Comparison of ENCODE assay signal across 9 cellular contexts in the genomic region with DNA sequence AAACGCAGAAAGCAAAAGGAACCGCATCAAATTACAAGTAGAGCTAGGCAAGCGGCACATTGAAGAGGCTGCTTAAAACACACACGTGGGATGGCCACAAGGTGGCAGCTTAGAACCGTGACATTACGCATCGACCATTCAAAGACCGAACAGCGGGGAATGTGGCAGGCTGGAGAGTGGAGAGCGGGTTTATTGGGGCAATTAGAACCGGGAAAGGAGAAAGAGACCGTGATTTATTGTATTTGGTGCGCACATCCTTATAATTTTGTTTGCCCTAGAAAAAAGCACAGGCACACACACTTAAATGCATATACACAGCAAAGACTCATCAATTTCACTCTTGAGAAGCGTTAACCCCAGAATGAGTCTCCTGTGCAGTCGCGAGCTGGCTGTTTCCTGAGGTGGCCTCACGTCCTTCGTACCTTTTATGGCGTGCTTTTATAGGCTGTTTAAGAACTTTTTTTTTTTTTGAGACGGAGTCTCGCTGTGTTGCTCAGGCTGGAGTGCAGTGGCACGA. TPM values are rescaled to one million over a fixed set of nuclear protein-coding genes. Genes with fewer than 3 reads are reported as not detected.
DNase-seq lines count a peak whose midpoint lies in the region; ATAC-seq and TF ChIP-seq lines count a peak whose summit lies in the region.
"Had no signal": no experiment of that assay in that cellular context is flagged by ENCODE, and none has a peak within 500 bp of the region (broad histone marks: within the 10 kb centered on the region; RNA-seq: fewer than 3 reads in every experiment).

No MANE protein-coding gene starts in this region.

- peaks cover 7% of the 10 kb centered on the region for H3K27me3 ChIP-seq in CD4-positive, CD25-positive, alpha-beta regulatory T cell (ENCODE audit: control insufficient read depth, insufficient read depth, low read length)
- H3K27me3 ChIP-seq in right lobe of liver: no peaks in the 10 kb centered on the region

- TF ChIP-seq POLR2A in right lobe of liver (IDR thresholded peaks at IDR 0.05): no peak

- peak overlapping the region in 1 of 3 donors; percentile 18 for H3K27ac Mint-ChIP-seq in CD4-positive, CD25-positive, alpha-beta regulatory T cell
- H3K27ac Mint-ChIP-seq in activated CD4-positive, alpha-beta T cell treated with anti-CD3 and anti-CD28 coated beads, Interleukin-2, amount 10 ng/mL, durations not matched to agents 24 days and 14 days: no peak overlapping the region

- peak overlapping the region; percentile 2 to 87 (median 36) for H3K4me3 Mint-ChIP-seq in CD4-positive, CD25-positive, alpha-beta regulatory T cell
- H3K4me3 Mint-ChIP-seq in activated CD4-positive, alpha-beta T cell treated with anti-CD3 and anti-CD28 coated beads, Interleukin-2, amount 10 ng/mL, durations not matched to agents 24 days and 14 days: peak overlapping the region; percentile 75

- 5% methylated on average over 21 of the region's 22 CpGs for WGBS in right lobe of liver (ENCODE audit: insufficient coverage, low coverage, low lambda C conversion rate, missing lambda C conversion rate)

- peak; percentile 78 to 87 for ATAC-seq in CD4-positive, CD25-positive, alpha-beta regulatory T cell (ENCODE audit: low read depth in 2 of 2)
- ATAC-seq in GM19395 (IDR thresholded peaks at IDR 0.05; ENCODE audit: unreplicated experiment) (peak; percentile 91), HG03520 (IDR thresholded peaks at IDR 0.05; ENCODE audit: unreplicated experiment) (peak; percentile 90), right lobe of liver (peak; percentile 99 to 100 (median 100))

- peak; percentile 75 to 88 (median 84) for TF ChIP-seq CTCF in right lobe of liver (IDR thresholded peaks at IDR 0.05)

- H3K9me3 Mint-ChIP-seq in CD4-positive, CD25-positive, alpha-beta regulatory T cell: peaks cover 0 to 2% (median 0%) of the 10 kb centered on the region in 7 donors
- H3K9me3 Mint-ChIP-seq in activated CD4-positive, alpha-beta T cell treated with anti-CD3 and anti-CD28 coated beads, Interleukin-2, amount 10 ng/mL, durations not matched to agents 24 days and 14 days: no peaks in the 10 kb centered on the region

- peak; percentile 48 to 84 (median 71) for DNase-seq in CD4-positive, CD25-positive, alpha-beta regulatory T cell
- peak; percentile 66 to 91 for DNase-seq in NCI-H524 (lab: John Stamatoyannopoulos, UW)
- peak; percentile 90 for DNase-seq in activated CD4-positive, alpha-beta T cell treated with anti-CD3 and anti-CD28 coated beads, Interleukin-2, amount 10 ng/mL, durations not matched to agents 24 days and 14 days
- peak; percentile 91 for DNase-seq in dedifferentiated amniotic fluid mesenchymal stem cell (ENCODE audit: extremely low spot score)
- peak; percentile 72 to 84 (median 80) for DNase-seq in right lobe of liver
- peak; percentile 33 to 62 (median 39) for DNase-seq in stimulated activated CD4-positive, alpha-beta T cell treated with anti-CD3 and anti-CD28 coated beads, TNF-alpha, amount 100 ng/mL, for 24 hours (ENCODE audit: low read depth in 3 of 3)

- no peaks in the 10 kb centered on the region for H3K36me3 Mint-ChIP-seq in CD4-positive, CD25-positive, alpha-beta regulatory T cell
- no peaks in the 10 kb centered on the region for H3K36me3 Mint-ChIP-seq in activated CD4-positive, alpha-beta T cell treated with anti-CD3 and anti-CD28 coated beads, Interleukin-2, amount 10 ng/mL, durations not matched to agents 24 days and 14 days (ENCODE audit: low read depth)

- no peak overlapping the region for H3K27ac ChIP-seq in CD4-positive, CD25-positive, alpha-beta regulatory T cell (ENCODE audit: insufficient read depth, low read length, poor library complexity, severe bottlenecking)
- H3K27ac ChIP-seq in right lobe of liver: no peak overlapping the region

- H3K36me3 ChIP-seq in CD4-positive, CD25-positive, alpha-beta regulatory T cell (ENCODE audit: control insufficient read depth, insufficient read depth, low read length): no peaks in the 10 kb centered on the region
- no peaks in the 10 kb centered on the region for H3K36me3 ChIP-seq in right lobe of liver

- no peaks in the 10 kb centered on the region for H3K9me3 ChIP-seq in CD4-positive, CD25-positive, alpha-beta regulatory T cell (ENCODE audit: control insufficient read depth in 2 of 2, low read length in 2 of 2)
- no peaks in the 10 kb centered on the region for H3K9me3 ChIP-seq in right lobe of liver

- H3K4me3 ChIP-seq in CD4-positive, CD25-positive, alpha-beta regulatory T cell (ENCODE audit: low read depth, low read length): peak overlapping the region; percentile 86
- H3K4me3 ChIP-seq in right lobe of liver: peak overlapping the region; percentile 6 to 20 (median 18)

- H3K27me3 Mint-ChIP-seq in CD4-positive, CD25-positive, alpha-beta regulatory T cell: peaks cover 12% of the 10 kb centered on the region
- peaks cover 6% of the 10 kb centered on the region for H3K27me3 Mint-ChIP-seq in activated CD4-positive, alpha-beta T cell treated with anti-CD3 and anti-CD28 coated beads, Interleukin-2, amount 10 ng/mL, durations not matched to agents 24 days and 14 days

- peaks cover 2 to 7% (median 5%) of the 10 kb centered on the region in 4 donors for H3K4me1 Mint-ChIP-seq in CD4-positive, CD25-positive, alpha-beta regulatory T cell
- H3K4me1 Mint-ChIP-seq in activated CD4-positive, alpha-beta T cell treated with anti-CD3 and anti-CD28 coated beads, Interleukin-2, amount 10 ng/mL, durations not matched to agents 24 days and 14 days: peaks cover 9% of the 10 kb centered on the region

- peaks cover 8% of the 10 kb centered on the region for H3K4me1 ChIP-seq in CD4-positive, CD25-positive, alpha-beta regulatory T cell (ENCODE audit: control insufficient read depth, insufficient read depth, low read length, poor library complexity, severe bottlenecking)
- no peaks in the 10 kb centered on the region for H3K4me1 ChIP-seq in right lobe of liver

- intact Hi-C loops in activated CD4-positive, alpha-beta T cell treated with anti-CD3 and anti-CD28 coated beads, Interleukin-2, amount 10 ng/mL, durations not matched to agents 24 days and 14 days (cut with micrococcal nuclease): loop anchor here (1.0 to 2.0 kb wide), 2 partner anchors 313 to 394 kb away; a partner anchor contains a TSS
- intact Hi-C loops in right lobe of liver (cut with DNase I): loop anchor here (5.0 to 10.0 kb wide), 3 partner anchors 117 to 397 kb away; no protein-coding TSS in a partner anchor

RNA-seq across cellular contexts. Expression of a gene that starts 31.7 kb away (rescaled TPM):
- total RNA-seq in CD4-positive, CD25-positive, alpha-beta regulatory T cell: 0.42 TPM
- not detected for polyA plus RNA-seq in CD4-positive, CD25-positive, alpha-beta regulatory T cell
- total RNA-seq in activated CD4-positive, alpha-beta T cell treated with anti-CD3 and anti-CD28 coated beads, Interleukin-2, amount 10 ng/mL, durations not matched to agents 24 days and 14 days: not detected in 2 replicates
- total RNA-seq in right lobe of liver: 1 to 10 TPM in 1 of 6 experiments, under 1 TPM in 3, not detected in 2; 0.56 to 1.7 (median 0.66) TPM
- polyA plus RNA-seq: esophagus had no signal

Comparison
In these comparisons a context has a peak if more than half of its experiments do, and no peak if none do; other contexts are left out.
1. DNase-seq: peak in every context shown above with its lines; median percentile 91 in dedifferentiated amniotic fluid mesenchymal stem cell; 90 in activated CD4-positive, alpha-beta T cell treated with anti-CD3 and anti-CD28 coated beads, Interleukin-2, amount 10 ng/mL, durations not matched to agents 24 days and 14 days; 80 in right lobe of liver; 78 in NCI-H524; 71 in CD4-positive, CD25-positive, alpha-beta regulatory T cell; 39 in stimulated activated CD4-positive, alpha-beta T cell treated with anti-CD3 and anti-CD28 coated beads, TNF-alpha, amount 100 ng/mL, for 24 hours.